In genomic region chr11:9092846-9093778, GRCh38 we compare ENCODE assay signal across 10 cellular contexts. TPM values are rescaled to one million over a fixed set of nuclear protein-coding genes. Genes with fewer than 3 reads are reported as not detected.
DNase-seq lines count a peak whose midpoint lies in the region; ATAC-seq lines count a peak whose summit lies in the region.
"Had no signal": no experiment of that assay in that cellular context is flagged by ENCODE, and none has a peak within 500 bp of the region (broad histone marks: within the 10 kb centered on the region; RNA-seq: fewer than 3 reads in every experiment).

No MANE protein-coding gene starts in this region.

- H3K9me3 Mint-ChIP-seq in T-cell (no peaks in the 10 kb centered on the region), memory B cell (no peaks in the 10 kb centered on the region)

- POLR2A ChIA-PET in T-cell (lab: Charles Lee) = interaction anchor here in 1 of 2 donors (0.6 kb wide), 1 partner anchor 16 kb away, joined by 3 read pairs; no protein-coding TSS in a partner anchor

- H3K9me3 ChIP-seq in HAP-1 = no peaks in the 10 kb centered on the region
- H3K9me3 ChIP-seq: heart right ventricle had no signal

- peaks cover 25% of the 10 kb centered on the region for H3K4me1 ChIP-seq in HAP-1

- DNase-seq in DMS114 treated with DMSO at 0.1 percent for 48 hours (lab: John Stamatoyannopoulos, UW; ENCODE audit: unreplicated experiment) = peak; percentile 7
- peak; percentile 74 to 87 for DNase-seq in HAP-1 (ENCODE audit: low spot score in 2 of 2)
- DNase-seq in T-cell = no peak
- DNase-seq in memory B cell (ENCODE audit: low spot score in 2 of 2) = no peak
- DNase-seq: activated CD8-positive, alpha-beta memory T cell treated with anti-CD3 and anti-CD28 coated beads, Interleukin-2, amount 50 U/mL, for 48 hours; heart right ventricle had no signal

- H3K27me3 Mint-ChIP-seq in T-cell (peaks cover 53 to 67% of the 10 kb centered on the region in 2 donors), memory B cell (peaks cover 32% of the 10 kb centered on the region)

- no peaks in the 10 kb centered on the region for H3K36me3 ChIP-seq in HAP-1 (replicated peaks)
- H3K36me3 ChIP-seq: heart right ventricle had no signal

- CTCF ChIA-PET in T-cell (lab: Charles Lee) = interaction anchor here in 1 of 2 donors (1.4 kb wide), 1 partner anchor 414 kb away, joined by 6 read pairs; no protein-coding TSS in a partner anchor

- ATAC-seq in T-cell (replicated peaks in 1 of 4) (no peak), memory B cell (ENCODE audit: low read depth) (no peak), HG03159 (IDR thresholded peaks at IDR 0.05; ENCODE audit: unreplicated experiment) (no peak), GM21390 (IDR thresholded peaks at IDR 0.05; ENCODE audit: unreplicated experiment) (no peak), GM19397 (IDR thresholded peaks at IDR 0.05; ENCODE audit: unreplicated experiment) (no peak)
- ATAC-seq: heart right ventricle had no signal

- peak overlapping the region in 1 of 2 donors; percentile 38 for H3K27ac Mint-ChIP-seq in T-cell
- H3K27ac Mint-ChIP-seq in memory B cell = no peak overlapping the region

- H3K27me3 ChIP-seq in HAP-1 (ENCODE audit: low read depth) = no peaks in the 10 kb centered on the region

- no peaks in the 10 kb centered on the region for H3K36me3 Mint-ChIP-seq in T-cell
- no peaks in the 10 kb centered on the region for H3K36me3 Mint-ChIP-seq in memory B cell

- peaks cover 10 to 19% (median 13%) of the 10 kb centered on the region in 3 donors for H3K4me1 Mint-ChIP-seq in T-cell
- peaks cover 3% of the 10 kb centered on the region for H3K4me1 Mint-ChIP-seq in memory B cell

- in situ Hi-C loops in HAP-1 (cut with MboI; ENCODE audit: low sequenced_read_pairs) = no loop called here

- no peak overlapping the region for H3K4me3 ChIP-seq in HAP-1
- H3K4me3 ChIP-seq: heart right ventricle, skin epidermis had no signal

- peak overlapping the region; percentile 22 to 63 (median 41) for H3K4me3 Mint-ChIP-seq in T-cell
- H3K4me3 Mint-ChIP-seq in memory B cell = peak overlapping the region; percentile 9

RNA-seq across cellular contexts. Expression of gene SCUBE2, which starts 1.7 kb away (rescaled TPM):
- 1 to 10 TPM in 1 of 5 donors, under 1 TPM in 3, not detected in 1; 0.22 to 1.3 (median 0.77) TPM for total RNA-seq in T-cell

Comparison
In these comparisons a context has a peak if more than half of its experiments do, and no peak if none do; other contexts are left out.
1. DNase-seq: peak in DMS114 treated with DMSO at 0.1 percent for 48 hours (single experiment) and HAP-1 (2 of 2); none in T-cell (0 of 34) and memory B cell (0 of 2).